Comparison of ENCODE assay signal across 21 cellular contexts in the genomic region with DNA sequence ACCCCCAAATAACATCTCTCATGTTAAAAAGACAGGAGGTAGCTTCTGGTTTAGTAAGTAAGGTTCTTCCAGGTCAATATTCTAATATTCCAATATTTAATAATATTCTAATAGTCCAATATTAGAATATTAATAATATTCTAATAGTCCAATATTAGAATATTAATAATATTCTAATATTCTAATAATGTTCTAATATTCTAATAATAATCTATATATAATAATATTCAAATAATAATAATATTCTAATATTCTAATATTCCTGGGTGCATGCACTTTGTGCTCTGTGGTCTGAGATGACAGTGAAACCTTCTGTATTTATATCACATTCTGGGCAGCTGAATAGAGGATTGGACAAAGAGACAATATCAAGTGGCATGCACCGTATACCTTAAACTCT.
DNase-seq lines count a peak whose midpoint lies in the region; ATAC-seq, FAIRE-seq and TF ChIP-seq lines count a peak whose summit lies in the region.
"Had no signal": no experiment of that assay in that cellular context is flagged by ENCODE, and none has a peak within 500 bp of the region (broad histone marks: within the 10 kb centered on the region; RNA-seq: fewer than 3 reads in every experiment).

No MANE protein-coding gene starts in this region.

- H2AFZ ChIP-seq in OCI-LY7 (ENCODE audit: low read length), result no peak overlapping the region

- no peak overlapping the region for H3K4me3 Mint-ChIP-seq in WTC11
- H3K4me3 Mint-ChIP-seq: B cell; CD4-positive, CD25-positive, alpha-beta regulatory T cell; CD8-positive, alpha-beta T cell had no signal

- H3K27me3 ChIP-seq in pancreas, result no peaks in the 10 kb centered on the region
- H3K27me3 ChIP-seq: BLaER1 had no signal

- H3K36me3 Mint-ChIP-seq in WTC11, result no peaks in the 10 kb centered on the region
- H3K36me3 Mint-ChIP-seq: CD4-positive, CD25-positive, alpha-beta regulatory T cell; CD8-positive, alpha-beta T cell had no signal

- no peak overlapping the region for H3K27ac Mint-ChIP-seq in WTC11
- H3K27ac Mint-ChIP-seq: B cell; CD4-positive, CD25-positive, alpha-beta regulatory T cell; CD8-positive, alpha-beta T cell had no signal

- no TSS peak for BruUV-seq in OCI-LY7 (replicated peaks; lab: Mats Ljungman, UMichigan)

- POLR2A ChIA-PET in WTC11 (lab: Charles Lee), result no interaction called here
- POLR2A ChIA-PET in OCI-LY7 (lab: Charles Lee), result no interaction called here

- H3K9me3 Mint-ChIP-seq in WTC11, result no peaks in the 10 kb centered on the region

- CTCF ChIA-PET in WTC11 (lab: Charles Lee) (no interaction called here), OCI-LY7 (lab: Charles Lee; ENCODE audit: unreplicated experiment) (no interaction called here)

- H3K27me3 Mint-ChIP-seq in WTC11 (ENCODE audit: low read depth), result no peaks in the 10 kb centered on the region
- H3K27me3 Mint-ChIP-seq: B cell; CD4-positive, CD25-positive, alpha-beta regulatory T cell had no signal

- no peaks in the 10 kb centered on the region for H4K20me1 ChIP-seq in OCI-LY7 (ENCODE audit: insufficient read depth, low read length)
- H4K20me1 ChIP-seq: BLaER1 had no signal

- H3K4me1 Mint-ChIP-seq in WTC11, result peaks cover 5% of the 10 kb centered on the region; the same call in 1 of the 2 replicates
- H3K4me1 Mint-ChIP-seq: B cell; CD4-positive, CD25-positive, alpha-beta regulatory T cell had no signal

- intact Hi-C loops in pancreas (cut with DNase I) (no loop called here), OCI-LY7 (cut with micrococcal nuclease; ENCODE audit: unreplicated experiment) (no loop called here)

- H3K79me2 ChIP-seq in OCI-LY7 (ENCODE audit: insufficient read depth, low read depth, low read length), result no peaks in the 10 kb centered on the region

- H3K4me3 ChIP-seq in pancreas (no peak overlapping the region), OCI-LY7 (ENCODE audit: low read depth, low read length, poor library complexity, severe bottlenecking) (no peak overlapping the region)
- H3K4me3 ChIP-seq: BLaER1, GM12878, HAP-1 had no signal

- TF ChIP-seq CTCF in WTC11 (IDR thresholded peaks at IDR 0.05), result no peak
- no peak for TF ChIP-seq CTCF in pancreas (IDR thresholded peaks at IDR 0.05)
- no peak for TF ChIP-seq CTCF in OCI-LY7 (conservative IDR thresholded peaks at IDR 0.05; ENCODE audit: low read length)

- H3K9me3 ChIP-seq in pancreas, result no peaks in the 10 kb centered on the region
- no peaks in the 10 kb centered on the region for H3K9me3 ChIP-seq in OCI-LY7 (ENCODE audit: low read length)
- H3K9me3 ChIP-seq: Caco-2, HAP-1 had no signal

- DNase-seq in WTC11 (ENCODE audit: low spot score) (no peak), pancreas (no peak), putamen (ENCODE audit: low spot score) (no peak), OCI-LY7 (ENCODE audit: low spot score) (no peak), SW 1271 (lab: John Stamatoyannopoulos, UW) (no peak)
- DNase-seq: Caco-2; CD4-positive, CD25-positive, alpha-beta regulatory T cell; CD8-positive, alpha-beta T cell; DMS153; DND-41; GDM1; GOT3 had no signal

- H3K4me2 ChIP-seq in OCI-LY7 (ENCODE audit: low read length), result no peak overlapping the region
- H3K4me2 ChIP-seq: BLaER1 had no signal

- no peaks in the 10 kb centered on the region for H3K36me3 ChIP-seq in pancreas
- no peaks in the 10 kb centered on the region for H3K36me3 ChIP-seq in OCI-LY7 (ENCODE audit: insufficient read depth, low read length)
- H3K36me3 ChIP-seq: BLaER1, HAP-1 had no signal

- no peak overlapping the region for H3K27ac ChIP-seq in pancreas
- no peak overlapping the region for H3K27ac ChIP-seq in OCI-LY7 (ENCODE audit: low read depth, low read length, poor library complexity, severe bottlenecking)
- H3K27ac ChIP-seq: BLaER1, C4-2B had no signal

- ATAC-seq in WTC11 (no peak), pancreas (no peak)
- ATAC-seq: CD8-positive, alpha-beta T cell; GM12878 had no signal

- H3K9me2 ChIP-seq in OCI-LY7 (ENCODE audit: insufficient read depth, low read length), result no peaks in the 10 kb centered on the region

- 85 to 94% methylated on average over 1 of the region's 1 CpG for WGBS in pancreas, 2 donors

- FAIRE-seq in G401.6 (lab: Jason Lieb, UNC) (peak; percentile 48), endometrium (lab: Jason Lieb, UNC) (peak; percentile 84), pancreas (lab: Jason Lieb, UNC) (peak; percentile 49)
- FAIRE-seq: GM12878, GM19239, H54 had no signal

- H3K4me1 ChIP-seq in pancreas, result no peaks in the 10 kb centered on the region
- H3K4me1 ChIP-seq in OCI-LY7 (ENCODE audit: insufficient read depth, low read length, poor library complexity, severe bottlenecking), result no peaks in the 10 kb centered on the region
- H3K4me1 ChIP-seq: BLaER1, Caco-2 had no signal

TF ChIP-seq in WTC11, 78 proteins besides CTCF, POLR2A, EP300 and RAD21:
- TF ChIP-seq HMGA2 (CRISPR knock-in tag; IDR thresholded peaks at IDR 0.05) (peak; percentile 96), EMX1 (CRISPR knock-in tag; IDR thresholded peaks at IDR 0.05) (no peak), ZNF219 (CRISPR knock-in tag; IDR thresholded peaks at IDR 0.05; ENCODE audit: borderline replicate concordance) (no peak)
- TF ChIP-seq, protein P1, sequence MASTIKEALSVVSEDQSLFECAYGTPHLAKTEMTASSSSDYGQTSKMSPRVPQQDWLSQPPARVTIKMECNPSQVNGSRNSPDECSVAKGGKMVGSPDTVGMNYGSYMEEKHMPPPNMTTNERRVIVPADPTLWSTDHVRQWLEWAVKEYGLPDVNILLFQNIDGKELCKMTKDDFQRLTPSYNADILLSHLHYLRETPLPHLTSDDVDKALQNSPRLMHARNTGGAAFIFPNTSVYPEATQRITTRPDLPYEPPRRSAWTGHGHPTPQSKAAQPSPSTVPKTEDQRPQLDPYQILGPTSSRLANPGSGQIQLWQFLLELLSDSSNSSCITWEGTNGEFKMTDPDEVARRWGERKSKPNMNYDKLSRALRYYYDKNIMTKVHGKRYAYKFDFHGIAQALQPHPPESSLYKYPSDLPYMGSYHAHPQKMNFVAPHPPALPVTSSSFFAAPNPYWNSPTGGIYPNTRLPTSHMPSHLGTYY (CRISPR knock-in tag; IDR thresholded peaks at IDR 0.05), result no peak
TF ChIP-seq in WTC11: peak in this region for 1.
